ENCODE assay signal across 14 cellular contexts in the genomic region with DNA sequence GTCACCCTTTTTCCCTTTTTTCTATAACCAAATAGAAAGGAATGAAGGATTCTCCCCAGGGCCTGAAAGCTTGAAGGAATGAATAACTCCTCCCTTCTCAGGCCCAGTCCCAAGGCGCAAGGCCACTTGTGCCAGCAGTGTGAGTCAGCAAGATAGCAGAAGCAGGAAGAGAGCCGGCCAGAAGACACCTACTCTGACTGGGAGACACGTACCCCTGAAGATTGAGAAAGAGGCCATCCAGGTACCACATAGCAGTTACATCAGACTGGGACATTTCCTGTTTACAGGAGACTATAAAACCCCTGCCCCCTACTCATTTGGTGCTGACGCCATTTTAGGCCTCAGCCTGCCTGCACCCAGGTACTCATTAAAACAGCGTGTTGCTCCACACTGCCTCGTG.
A peak's percentile ranks its signal among the peaks of the same experiment; 100 is the strongest.
DNase-seq lines count a peak whose midpoint lies in the region; ATAC-seq, FAIRE-seq and TF ChIP-seq lines count a peak whose summit lies in the region.
"Had no signal": no experiment of that assay in that cellular context is flagged by ENCODE, and none has a peak within 500 bp of the region (broad histone marks: within the 10 kb centered on the region; RNA-seq: fewer than 3 reads in every experiment).

No MANE protein-coding gene starts in this region.

- TF ChIP-seq EP300 in HepG2 (IDR thresholded peaks at IDR 0.05; ENCODE audit: low read depth in 2 of 2, low read length in 2 of 2), result no peak
- TF ChIP-seq EP300 in HepG2 (CRISPR knock-in tag; IDR thresholded peaks at IDR 0.05; ENCODE audit: borderline replicate concordance), result no peak

- H3K4me3 ChIP-seq in HepG2 (replicated peaks in 1 of 3; ENCODE audit: insufficient read depth in 1 of 3, low read depth in 2 of 3, low read length in 3 of 3) (no peak overlapping the region), right lobe of liver (no peak overlapping the region), adipocyte (ENCODE audit: low read length) (no peak overlapping the region), kidney (ENCODE audit: low read length in 2 of 2) (no peak overlapping the region)
- H3K4me3 ChIP-seq: GM12878, vagina had no signal

- 34% methylated on average over 6 of the region's 6 CpGs for WGBS in HepG2 (ENCODE audit: low lambda C conversion rate)
- 86% methylated on average over 2 of the region's 6 CpGs for WGBS in right lobe of liver (ENCODE audit: insufficient coverage, low coverage, low lambda C conversion rate, missing lambda C conversion rate)

- intact Hi-C loops in HepG2 (cut with micrococcal nuclease; ENCODE audit: unreplicated experiment), result no loop called here
- intact Hi-C loops in right lobe of liver (cut with DNase I), result no loop called here
- intact Hi-C loops in kidney (cut with DNase I), result no loop called here

- in situ Hi-C loops in HepG2 (cut with HindIII; ENCODE audit: extremely low pct_ligation_motif_present, low pct_unique_long_range_greater_than_20kb), result no loop called here

- H3K9me3 ChIP-seq in HepG2 (ENCODE audit: low read length) (no peaks in the 10 kb centered on the region), right lobe of liver (peaks cover 0 to 5% (median 0%) of the 10 kb centered on the region in 4 donors), adipocyte (ENCODE audit: control insufficient read depth, low read length) (no peaks in the 10 kb centered on the region), kidney (ENCODE audit: control insufficient read depth in 1 of 2, low read length in 2 of 2) (peaks cover 4 to 10% of the 10 kb centered on the region in 2 donors)
- H3K9me3 ChIP-seq: BE2C, vagina had no signal

- H3K36me3 ChIP-seq in HepG2 (replicated peaks in 1 of 2; ENCODE audit: control insufficient read depth in 1 of 2, insufficient read depth in 2 of 2, low read length in 2 of 2) (no peaks in the 10 kb centered on the region), right lobe of liver (no peaks in the 10 kb centered on the region), adipocyte (ENCODE audit: control insufficient read depth, insufficient read depth, low read length, severe bottlenecking) (no peaks in the 10 kb centered on the region), kidney (ENCODE audit: control insufficient read depth in 1 of 2, insufficient read depth in 2 of 2, low read length in 2 of 2) (no peaks in the 10 kb centered on the region)
- H3K36me3 ChIP-seq: BE2C, vagina had no signal

- TF ChIP-seq POLR2A in HepG2 (IDR thresholded peaks at IDR 0.05; ENCODE audit: insufficient read depth in 1 of 2, low read depth in 2 of 2, low read length in 2 of 2), result no peak
- no peak for TF ChIP-seq POLR2A in right lobe of liver (IDR thresholded peaks at IDR 0.05)

- no peaks in the 10 kb centered on the region for H3K79me2 ChIP-seq in HepG2 (ENCODE audit: insufficient read depth, low read length)

- CTCF ChIA-PET in HepG2 (lab: Yijun Ruan, JAX; ENCODE audit: low intra/inter-chr PET ratio, low total read pairs), result no interaction called here

- BruUV-seq in HepG2 (replicated peaks; lab: Mats Ljungman, UMichigan), result no TSS peak

- H2AFZ ChIP-seq in HepG2 (ENCODE audit: low read length), result no peak overlapping the region

- no peaks in the 10 kb centered on the region for H4K20me1 ChIP-seq in HepG2 (ENCODE audit: insufficient read depth, low read length)

- peaks cover 0 to 3% of the 10 kb centered on the region in 2 donors for H3K9me3 Mint-ChIP-seq in activated naive CD4-positive, alpha-beta T cell treated with anti-CD3 and anti-CD28 coated beads, Interleukin-2, amount 50 U/mL, for 72 hours
- H3K9me3 Mint-ChIP-seq: activated CD4-positive, alpha-beta memory T cell treated with anti-CD3 and anti-CD28 coated beads for 36 hours had no signal

- H3K27me3 ChIP-seq in HepG2 (ENCODE audit: control insufficient read depth in 1 of 2, insufficient read depth in 2 of 2, low read length in 2 of 2), result no peaks in the 10 kb centered on the region; a peak in 1 of 5 replicates
- H3K27me3 ChIP-seq in right lobe of liver, result no peaks in the 10 kb centered on the region
- H3K27me3 ChIP-seq in adipocyte (replicated peaks; ENCODE audit: control insufficient read depth, insufficient read depth, low read length), result no peaks in the 10 kb centered on the region
- H3K27me3 ChIP-seq: BE2C, vagina had no signal

- no peaks in the 10 kb centered on the region for H3K36me3 Mint-ChIP-seq in activated naive CD4-positive, alpha-beta T cell treated with anti-CD3 and anti-CD28 coated beads, Interleukin-2, amount 50 U/mL, for 72 hours
- H3K36me3 Mint-ChIP-seq: activated CD4-positive, alpha-beta memory T cell treated with anti-CD3 and anti-CD28 coated beads for 36 hours had no signal

- no peak for TF ChIP-seq CTCF in HepG2 (CRISPR knock-in tag; IDR thresholded peaks at IDR 0.05)
- no peak for TF ChIP-seq CTCF in right lobe of liver (IDR thresholded peaks at IDR 0.05)
- TF ChIP-seq CTCF in kidney (IDR thresholded peaks at IDR 0.05; ENCODE audit: borderline replicate concordance, extremely low read depth, insufficient read depth), result no peak

- no peak for TF ChIP-seq RAD21 in HepG2 (CRISPR knock-in tag; IDR thresholded peaks at IDR 0.05)

- ATAC-seq in HepG2, result no peak
- no peak for ATAC-seq in right lobe of liver
- no peak for ATAC-seq in GM21529 (IDR thresholded peaks at IDR 0.05; ENCODE audit: unreplicated experiment)
- ATAC-seq in activated naive CD4-positive, alpha-beta T cell treated with anti-CD3 and anti-CD28 coated beads, Interleukin-2, amount 50 U/mL, for 72 hours, result no peak
- ATAC-seq: GM12878; naive thymus-derived CD8-positive, alpha-beta T cell had no signal

- DNase-seq in HepG2 (ENCODE audit: low spot score) (no peak), right lobe of liver (no peak), adipocyte (ENCODE audit: low read depth) (peak; percentile 49), glomerular visceral epithelial cell (ENCODE audit: extremely low spot score) (peak; percentile 66), kidney (no peak)
- no peak for DNase-seq in activated naive CD4-positive, alpha-beta T cell treated with anti-CD3 and anti-CD28 coated beads, Interleukin-2, amount 50 U/mL, for 16 hours
- no peak for DNase-seq in activated naive CD4-positive, alpha-beta T cell treated with anti-CD3 and anti-CD28 coated beads, Interleukin-2, amount 50 U/mL, for 72 hours (ENCODE audit: low spot score in 2 of 2)
- DNase-seq: activated CD4-positive, alpha-beta memory T cell treated with anti-CD3 and anti-CD28 coated beads for 36 hours; BE2C; naive thymus-derived CD8-positive, alpha-beta T cell; NCI-H1436 had no signal

- H3K9ac ChIP-seq in HepG2 (ENCODE audit: insufficient read depth, low read depth, low read length) (no peak overlapping the region), adipocyte (ENCODE audit: low read length) (no peak overlapping the region), kidney (ENCODE audit: low read length in 2 of 2) (no peak overlapping the region)

- H3K4me1 ChIP-seq in HepG2 (ENCODE audit: insufficient read depth, low read length) (no peaks in the 10 kb centered on the region), right lobe of liver (no peaks in the 10 kb centered on the region), adipocyte (ENCODE audit: control insufficient read depth, insufficient read depth, low read length) (no peaks in the 10 kb centered on the region), kidney (ENCODE audit: control insufficient read depth in 1 of 2, insufficient read depth in 1 of 2, low read depth in 1 of 2, low read length in 2 of 2) (no peaks in the 10 kb centered on the region)
- H3K4me1 ChIP-seq: BE2C, vagina had no signal

- H3K4me2 ChIP-seq in HepG2 (ENCODE audit: low read depth, low read length), result peak overlapping the region; percentile 7; the same call in 1 of the 2 replicates

- no peak for FAIRE-seq in HepG2 (lab: Jason Lieb, UNC)
- no peak for FAIRE-seq in kidney (lab: Jason Lieb, UNC)
- FAIRE-seq: GM12878 had no signal

- POLR2A ChIA-PET in HepG2 (lab: Yijun Ruan, JAX), result no interaction called here

- H3K27ac ChIP-seq in HepG2 (ENCODE audit: extremely low read length, insufficient read depth, low read length) (no peak overlapping the region), right lobe of liver (no peak overlapping the region), kidney (ENCODE audit: low read depth in 2 of 2, low read length in 2 of 2) (no peak overlapping the region)
- H3K27ac ChIP-seq: vagina had no signal

- H3K27ac Mint-ChIP-seq in activated naive CD4-positive, alpha-beta T cell treated with anti-CD3 and anti-CD28 coated beads, Interleukin-2, amount 50 U/mL, for 72 hours, result no peak overlapping the region
- H3K27ac Mint-ChIP-seq: activated CD4-positive, alpha-beta memory T cell treated with anti-CD3 and anti-CD28 coated beads for 36 hours; naive thymus-derived CD8-positive, alpha-beta T cell had no signal

TF ChIP-seq in HepG2, 621 proteins besides CTCF, POLR2A, EP300 and RAD21:
- peak; percentile 37; the same call in 1 of the 2 replicates for TF ChIP-seq FOSL2 (CRISPR knock-in tag; IDR thresholded peaks at IDR 0.05)
- no peak for TF ChIP-seq ZNF607 (CRISPR knock-in tag; IDR thresholded peaks at IDR 0.05; ENCODE audit: borderline replicate concordance)

Comparison
In these comparisons a context has a peak if more than half of its experiments do, and no peak if none do; other contexts are left out.
1. DNase-seq: peak in adipocyte (single experiment) and glomerular visceral epithelial cell (single experiment); none in HepG2 (single experiment), right lobe of liver (0 of 3), kidney (single experiment), activated naive CD4-positive, alpha-beta T cell treated with anti-CD3 and anti-CD28 coated beads, Interleukin-2, amount 50 U/mL, for 16 hours (single experiment) and activated naive CD4-positive, alpha-beta T cell treated with anti-CD3 and anti-CD28 coated beads, Interleukin-2, amount 50 U/mL, for 72 hours (0 of 2).